In the genomic region with DNA sequence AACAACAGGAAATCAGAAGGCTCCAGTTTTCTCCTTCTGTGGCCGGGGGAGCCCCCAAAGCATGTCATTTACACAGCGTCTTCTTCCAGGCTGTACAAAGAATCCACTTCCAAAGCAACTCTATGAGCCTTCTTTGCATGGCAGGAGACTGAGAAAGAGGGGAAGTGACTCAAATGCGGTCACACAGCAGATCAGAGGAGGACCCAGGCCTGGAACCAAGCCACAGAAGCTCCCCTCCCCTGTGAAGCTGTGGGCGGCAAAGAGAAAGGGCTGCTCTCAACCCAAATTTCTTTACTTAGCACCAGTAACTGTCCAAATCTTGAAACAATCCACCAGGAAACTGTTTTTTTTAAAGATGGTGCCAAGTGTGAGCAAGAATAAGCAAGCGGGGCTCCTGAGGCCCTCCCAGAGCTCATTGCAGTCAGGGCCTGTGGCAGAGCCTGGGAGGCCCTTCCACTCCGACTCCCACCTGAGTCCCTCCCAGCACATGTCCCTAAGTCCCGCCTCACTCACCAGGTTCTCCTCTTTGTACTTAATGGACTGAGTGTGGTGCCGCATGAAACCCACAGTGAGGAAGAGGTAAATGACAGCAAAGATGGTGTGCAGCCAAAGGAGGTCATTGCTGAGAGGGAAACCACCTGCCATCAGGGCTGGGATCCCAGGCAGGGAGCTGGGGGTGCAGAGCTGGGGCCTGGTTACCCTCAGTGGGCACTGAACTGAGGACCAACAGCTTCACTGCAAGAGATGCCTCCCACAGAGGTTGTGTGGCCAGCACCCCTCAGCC, we compare ENCODE assay signal across 8 cellular contexts. TPM values are rescaled to one million over a fixed set of nuclear protein-coding genes. Genes with fewer than 3 reads are reported as not detected.
DNase-seq lines count a peak whose midpoint lies in the region; ATAC-seq and TF ChIP-seq lines count a peak whose summit lies in the region.

No MANE protein-coding gene starts in this region.

- no peaks in the 10 kb centered on the region for H3K9me3 Mint-ChIP-seq in naive B cell

- peak overlapping the region; percentile 32 to 78 (median 62) for H3K27ac Mint-ChIP-seq in naive B cell

- no peak for TF ChIP-seq POLR2A in uterus (IDR thresholded peaks at IDR 0.05)

- H3K9me3 ChIP-seq in uterus (no peaks in the 10 kb centered on the region), colonic mucosa (no peaks in the 10 kb centered on the region)

- H3K4me3 Mint-ChIP-seq in naive B cell: peak overlapping the region in 2 of 8 donors; percentile 4 to 47

- H3K27me3 ChIP-seq in uterus: no peaks in the 10 kb centered on the region
- H3K27me3 ChIP-seq in colonic mucosa: no peaks in the 10 kb centered on the region

- intact Hi-C loops in uterus (cut with DNase I; ENCODE audit: low total_unique reads) (no loop called here), colonic mucosa (cut with DNase I) (no loop called here)

- no peak for TF ChIP-seq CTCF in uterus (IDR thresholded peaks at IDR 0.05)
- no peak for TF ChIP-seq CTCF in colonic mucosa (IDR thresholded peaks at IDR 0.05)

- H3K4me1 Mint-ChIP-seq in naive B cell: peaks cover 13 to 21% (median 20%) of the 10 kb centered on the region in 3 donors

- peaks cover 17% of the 10 kb centered on the region in 2 donors for H3K36me3 Mint-ChIP-seq in naive B cell

- H3K4me3 ChIP-seq in uterus (no peak overlapping the region), colonic mucosa (no peak overlapping the region)

- H3K27me3 Mint-ChIP-seq in naive B cell: no peaks in the 10 kb centered on the region

- no peak overlapping the region for H3K9ac ChIP-seq in colonic mucosa (ENCODE audit: low read depth in 2 of 2, low read length in 2 of 2)

- H3K27ac ChIP-seq in uterus: peak overlapping the region; percentile 79 to 87
- H3K27ac ChIP-seq in colonic mucosa: no peak overlapping the region

- ATAC-seq in GM19395 (IDR thresholded peaks at IDR 0.05; ENCODE audit: unreplicated experiment): peak; percentile 78
- peak; percentile 93 to 98 for ATAC-seq in naive B cell (ENCODE audit: low read depth in 2 of 2)

- no peaks in the 10 kb centered on the region for H3K36me3 ChIP-seq in uterus
- peaks cover 17% of the 10 kb centered on the region for H3K36me3 ChIP-seq in colonic mucosa

- H3K4me1 ChIP-seq in uterus (no peaks in the 10 kb centered on the region), colonic mucosa (peaks cover 13% of the 10 kb centered on the region)

- peak; percentile 66 for DNase-seq in NOMO-1 treated with dmso at 0.1 percent for 144 hours (lab: John Stamatoyannopoulos, UW; ENCODE audit: unreplicated experiment)
- peak; percentile 77 to 81 for DNase-seq in activated T-cell treated with anti-CD3 and anti-CD28 coated beads, Interleukin-2, amount 50 U/mL, for 48 hours
- DNase-seq in naive B cell: peak; percentile 42
- DNase-seq in uterus: no peak
- no peak for DNase-seq in inferior parietal cortex (ENCODE audit: extremely low spot score)
- no peak for DNase-seq in COLO829 (ENCODE audit: low spot score)
- DNase-seq in colonic mucosa: no peak

RNA-seq across cellular contexts. Expression of gene TMEM63A, which starts 15.9 kb away (rescaled TPM):
- 10 to 100 TPM; 10.6 to 38.5 (median 20.0) TPM for polyA plus RNA-seq in naive B cell (ENCODE audit: low read depth in 6 of 6)
- total RNA-seq in uterus (100 to 1,000 TPM in 1 of 4 donors, 10 to 100 TPM in 3; 11.2 to 125 (median 63.8) TPM), colonic mucosa (100 to 1,000 TPM; 124 to 165 TPM)

RNA-seq across cellular contexts. Expression of gene LEFTY1, which starts 22.7 kb away (rescaled TPM):
- not detected for polyA plus RNA-seq in naive B cell (ENCODE audit: low read depth in 6 of 6)
- total RNA-seq in uterus (1 to 10 TPM in 2 of 4 donors, not detected in 2; 1.1 to 3.5 TPM), colonic mucosa (100 to 1,000 TPM; 201 to 211 TPM)

RNA-seq across cellular contexts. Expression of gene EPHX1, which starts 56.3 kb away (rescaled TPM):
- 1 to 10 TPM in 3 of 6 donors, under 1 TPM in 2, not detected in 1; 0.24 to 1.1 (median 1.0) TPM for polyA plus RNA-seq in naive B cell (ENCODE audit: low read depth in 6 of 6)
- 100 to 1,000 TPM in 1 of 4 donors, 10 to 100 TPM in 3; 51.2 to 156 (median 55.3) TPM for total RNA-seq in uterus
- total RNA-seq in colonic mucosa: 10 to 100 TPM; 58.0 to 61.9 TPM

RNA-seq across cellular contexts. Expression of gene PYCR2, which starts 57.8 kb away (rescaled TPM):
- 10 to 100 TPM; 57.5 to 96.5 (median 68.7) TPM for polyA plus RNA-seq in naive B cell (ENCODE audit: low read depth in 6 of 6)
- total RNA-seq in uterus (10 to 100 TPM; 19.5 to 66.4 (median 38.8) TPM), colonic mucosa (10 to 100 TPM; 34.0 to 61.6 TPM)

Comparison
In these comparisons a context has a peak if more than half of its experiments do, and no peak if none do; other contexts are left out.
1. DNase-seq: peak in NOMO-1 treated with dmso at 0.1 percent for 144 hours (single experiment), activated T-cell treated with anti-CD3 and anti-CD28 coated beads, Interleukin-2, amount 50 U/mL, for 48 hours (2 of 2) and naive B cell (single experiment); none in uterus (0 of 2), inferior parietal cortex (single experiment), COLO829 (single experiment) and colonic mucosa (single experiment).
2. RNA of gene LEFTY1, which starts 22.7 kb away (total RNA-seq): 201 to 211 TPM in colonic mucosa; 1.1 to 3.5 TPM in uterus; every median in the first group is over 10 times any median in the second.